ENCODE assay signal across 1 cellular context in genomic region chr12:75666980-75667359, GRCh38.
TF ChIP-seq lines count a peak whose summit lies in the region.

No MANE protein-coding gene starts in this region.

TF ChIP-seq in WTC11, 78 proteins besides CTCF, POLR2A, EP300 and RAD21 (continued from another document):
- TF ChIP-seq AR (CRISPR knock-in tag; IDR thresholded peaks at IDR 0.05) (no peak), SMAD3 (CRISPR knock-in tag; IDR thresholded peaks at IDR 0.05; ENCODE audit: borderline replicate concordance) (no peak)
TF ChIP-seq in WTC11: peak in this region for 0.
